In genomic region chr2:10223932-10224720, GRCh38 we compare ENCODE assay signal across 17 cellular contexts.
DNase-seq lines count a peak whose midpoint lies in the region; ATAC-seq, FAIRE-seq and TF ChIP-seq lines count a peak whose summit lies in the region.
"Had no signal": no experiment of that assay in that cellular context is flagged by ENCODE, and none has a peak within 500 bp of the region (broad histone marks: within the 10 kb centered on the region; RNA-seq: fewer than 3 reads in every experiment).

No MANE protein-coding gene starts in this region.

- no peaks in the 10 kb centered on the region for H3K79me2 ChIP-seq in GM23338 (replicated peaks; ENCODE audit: insufficient read depth)
- H3K79me2 ChIP-seq in osteoblast (ENCODE audit: insufficient read depth, low read length) = no peaks in the 10 kb centered on the region

- TF ChIP-seq CTCF in BE2C (IDR thresholded peaks at IDR 0.05; ENCODE audit: low read depth, low read length) (peak; percentile 23; the same call in 1 of the 2 replicates), GM23338 (conservative IDR thresholded peaks at IDR 0.05; ENCODE audit: low read depth in 2 of 2) (0 out of 4 replicates have a peak, but pooled peaks of 1 of the 2 experiments have one; percentile 0), chondrocyte (IDR thresholded peaks at IDR 0.05) (no peak), osteoblast (IDR thresholded peaks at IDR 0.05; ENCODE audit: extremely low read depth, low read depth, low read length) (no peak), GM13976 (IDR thresholded peaks at IDR 0.05; ENCODE audit: borderline replicate concordance, control extremely low read depth, extremely low read depth, insufficient read depth, missing control alignments) (no peak)

- H3K4me1 ChIP-seq in BE2C (no peaks in the 10 kb centered on the region), GM23338 (ENCODE audit: insufficient read depth) (no peaks in the 10 kb centered on the region), osteoblast (ENCODE audit: insufficient read depth, low read length) (peaks cover 8% of the 10 kb centered on the region), small intestine (ENCODE audit: control insufficient read depth in 2 of 2, insufficient read depth in 1 of 2, low read depth in 1 of 2, low read length in 1 of 2) (peaks cover 2 to 3% of the 10 kb centered on the region in 2 donors)

- H3K4me3 ChIP-seq in BE2C (ENCODE audit: low read depth, low read length) = no peak overlapping the region
- no peak overlapping the region for H3K4me3 ChIP-seq in GM23338
- no peak overlapping the region for H3K4me3 ChIP-seq in osteoblast (ENCODE audit: insufficient read depth, low read length)
- no peak overlapping the region for H3K4me3 ChIP-seq in small intestine (ENCODE audit: low read depth in 1 of 2, low read length in 2 of 2)
- H3K4me3 ChIP-seq: SJCRH30 had no signal

- DNase-seq in BE2C (no peak), GM23338 (ENCODE audit: low spot score) (no peak), chondrocyte (ENCODE audit: low spot score) (peak; percentile 54), osteoblast (ENCODE audit: insufficient read length, low spot score, missing footprints) (peak; percentile 58), NCI-H748 (lab: John Stamatoyannopoulos, UW; ENCODE audit: unreplicated experiment) (no peak), small intestine (no peak), GM13976 (ENCODE audit: low spot score) (no peak)
- DNase-seq: COR-L47, DMS153, IMR-90, Kasumi-1, NCI-H1105 treated with DMSO at 0.1 percent for 48 hours, NCI-H1694 treated with DMSO at 0.1 percent for 48 hours, NCI-H226, NCI-H524 treated with DMSO at 0.1 percent for 48 hours, RPMI8226, SJCRH30 had no signal

- H4K20me1 ChIP-seq in GM23338 (replicated peaks; ENCODE audit: insufficient read depth) (no peaks in the 10 kb centered on the region), osteoblast (ENCODE audit: insufficient read depth, low read length) (no peaks in the 10 kb centered on the region)

- H3K4me3 Mint-ChIP-seq in GM23338 = no peak overlapping the region
- H3K4me3 Mint-ChIP-seq in chondrocyte (ENCODE audit: unreplicated experiment) = no peak overlapping the region

- 88 to 94% (median 89%) methylated on average over 16 of the region's 16 CpGs for WGBS in small intestine, 3 donors

- ATAC-seq in GM23338 = peak; percentile 11; the same call in 2 of the 3 replicates

- no peaks in the 10 kb centered on the region for H3K9me2 ChIP-seq in GM23338 (ENCODE audit: insufficient read depth)

- H2AFZ ChIP-seq in GM23338 (no peak overlapping the region), osteoblast (ENCODE audit: low read length) (no peak overlapping the region)

- FAIRE-seq in small intestine (lab: Jason Lieb, UNC) = no peak

- H3K4me2 ChIP-seq in GM23338 = no peak overlapping the region
- H3K4me2 ChIP-seq in osteoblast (ENCODE audit: insufficient read depth, low read length) = no peak overlapping the region

- H3F3A ChIP-seq in GM23338 (replicated peaks; ENCODE audit: low read depth) = no peaks in the 10 kb centered on the region

- no peak overlapping the region for H3K27ac Mint-ChIP-seq in GM23338
- H3K27ac Mint-ChIP-seq in chondrocyte (ENCODE audit: unreplicated experiment) = no peak overlapping the region

- in situ Hi-C loops in GM13976 (cut with MboI; ENCODE audit: low sequenced_read_pairs, unreplicated experiment) = no loop called here

- H3K27me3 Mint-ChIP-seq in GM23338 (ENCODE audit: insufficient read depth, low read depth, poor library complexity) (peaks cover 16% of the 10 kb centered on the region), chondrocyte (ENCODE audit: low read depth) (peaks cover 12% of the 10 kb centered on the region)

- H3K9me3 Mint-ChIP-seq in GM23338 (no peaks in the 10 kb centered on the region), chondrocyte (ENCODE audit: low read depth) (no peaks in the 10 kb centered on the region)

- H3K9me3 ChIP-seq in BE2C (no peaks in the 10 kb centered on the region), osteoblast (ENCODE audit: low read depth, low read length) (no peaks in the 10 kb centered on the region), small intestine (ENCODE audit: control insufficient read depth, low read depth) (no peaks in the 10 kb centered on the region)
- H3K9me3 ChIP-seq: SJCRH30 had no signal

- no peaks in the 10 kb centered on the region for H3K27me3 ChIP-seq in BE2C
- H3K27me3 ChIP-seq in GM23338 (ENCODE audit: insufficient read depth) = no peaks in the 10 kb centered on the region
- H3K27me3 ChIP-seq in osteoblast (ENCODE audit: insufficient read depth, low read length) = no peaks in the 10 kb centered on the region
- no peaks in the 10 kb centered on the region for H3K27me3 ChIP-seq in small intestine (ENCODE audit: control insufficient read depth in 2 of 2, insufficient read depth in 2 of 2, low read length in 2 of 2)
- H3K27me3 ChIP-seq: SJCRH30 had no signal

- H3K4me1 Mint-ChIP-seq in GM23338 (peaks cover 20% of the 10 kb centered on the region), chondrocyte (ENCODE audit: low read depth) (peaks cover 12% of the 10 kb centered on the region)

- H3K27ac ChIP-seq in GM23338 (ENCODE audit: low read depth) = no peak overlapping the region
- H3K27ac ChIP-seq in osteoblast (ENCODE audit: low read depth, low read length) = no peak overlapping the region
- no peak overlapping the region for H3K27ac ChIP-seq in small intestine (ENCODE audit: low read depth in 1 of 2, low read length in 1 of 2)
- H3K27ac ChIP-seq: SJCRH30 had no signal

- no peaks in the 10 kb centered on the region for H3K36me3 Mint-ChIP-seq in GM23338 (ENCODE audit: low read depth)
- no peaks in the 10 kb centered on the region for H3K36me3 Mint-ChIP-seq in chondrocyte (ENCODE audit: low read depth)

- no peaks in the 10 kb centered on the region for H3K36me3 ChIP-seq in BE2C
- H3K36me3 ChIP-seq in GM23338 (ENCODE audit: insufficient read depth) = no peaks in the 10 kb centered on the region
- no peaks in the 10 kb centered on the region for H3K36me3 ChIP-seq in osteoblast (ENCODE audit: insufficient read depth, low read length)
- no peaks in the 10 kb centered on the region for H3K36me3 ChIP-seq in small intestine (ENCODE audit: control insufficient read depth in 2 of 2, insufficient read depth in 2 of 2, low read length in 2 of 2)
- H3K36me3 ChIP-seq: SJCRH30 had no signal

TF ChIP-seq in GM23338, 12 proteins besides CTCF, POLR2A, EP300 and RAD21:
- TF ChIP-seq ZNF331 (CRISPR knock-in tag; IDR thresholded peaks at IDR 0.05; ENCODE audit: low read depth) = no peak
- TF ChIP-seq EZH2phosphoT487 (IDR thresholded peaks at IDR 0.05; ENCODE audit: unreplicated experiment) = no peak
- TF ChIP-seq EZH2 (IDR thresholded peaks at IDR 0.05; ENCODE audit: low read depth, unreplicated experiment) = no peak
- TF ChIP-seq STAT1 (IDR thresholded peaks at IDR 0.05; ENCODE audit: unreplicated experiment) = no peak
- TF ChIP-seq CREB1 (CRISPR knock-in tag; IDR thresholded peaks at IDR 0.05; ENCODE audit: low read depth) = no peak
- no peak for TF ChIP-seq POLR2AphosphoS5 (IDR thresholded peaks at IDR 0.05; ENCODE audit: low read depth)
- TF ChIP-seq, protein P1, sequence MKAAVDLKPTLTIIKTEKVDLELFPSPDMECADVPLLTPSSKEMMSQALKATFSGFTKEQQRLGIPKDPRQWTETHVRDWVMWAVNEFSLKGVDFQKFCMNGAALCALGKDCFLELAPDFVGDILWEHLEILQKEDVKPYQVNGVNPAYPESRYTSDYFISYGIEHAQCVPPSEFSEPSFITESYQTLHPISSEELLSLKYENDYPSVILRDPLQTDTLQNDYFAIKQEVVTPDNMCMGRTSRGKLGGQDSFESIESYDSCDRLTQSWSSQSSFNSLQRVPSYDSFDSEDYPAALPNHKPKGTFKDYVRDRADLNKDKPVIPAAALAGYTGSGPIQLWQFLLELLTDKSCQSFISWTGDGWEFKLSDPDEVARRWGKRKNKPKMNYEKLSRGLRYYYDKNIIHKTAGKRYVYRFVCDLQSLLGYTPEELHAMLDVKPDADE (IDR thresholded peaks at IDR 0.05) = no peak

Comparison
In these comparisons a context has a peak if more than half of its experiments do, and no peak if none do; other contexts are left out.
1. DNase-seq: peak in chondrocyte (single experiment) and osteoblast (single experiment); none in BE2C (single experiment), GM23338 (single experiment), NCI-H748 (single experiment), small intestine (single experiment) and GM13976 (single experiment).